ENCODE assay signal across 12 cellular contexts in genomic region chr11:86255896-86256295, GRCh38. TPM values are rescaled to one million over a fixed set of nuclear protein-coding genes. Genes with fewer than 3 reads are reported as not detected.
DNase-seq lines count a peak whose midpoint lies in the region; ATAC-seq and TF ChIP-seq lines count a peak whose summit lies in the region.
"Had no signal": no experiment of that assay in that cellular context is flagged by ENCODE, and none has a peak within 500 bp of the region (broad histone marks: within the 10 kb centered on the region; RNA-seq: fewer than 3 reads in every experiment).

No MANE protein-coding gene starts in this region.

- ATAC-seq in GM18909 (IDR thresholded peaks at IDR 0.05; ENCODE audit: poor library complexity, unreplicated experiment), result peak; percentile 85
- peak; percentile 83 for ATAC-seq in GM21786 (IDR thresholded peaks at IDR 0.05; ENCODE audit: unreplicated experiment)
- peak; percentile 85 for ATAC-seq in HG03342 (IDR thresholded peaks at IDR 0.05; ENCODE audit: unreplicated experiment)
- ATAC-seq: gastroesophageal sphincter had no signal

- CTCF ChIA-PET in GM10248 (lab: Yijun Ruan, JAX), result interaction anchor here (1.5 kb wide), 1 partner anchor 10 kb away, joined by 4 read pairs; no protein-coding TSS in a partner anchor

- DNase-seq in GM10248 (ENCODE audit: extremely low spot score) (peak; percentile 34), DMS153 (lab: John Stamatoyannopoulos, UW) (no peak), GM19238 (ENCODE audit: insufficient read length, low spot score) (no peak), SHP77 (lab: John Stamatoyannopoulos, UW) (no peak), chondrocyte (ENCODE audit: low spot score) (no peak)
- DNase-seq: AML-193 had no signal

- peaks cover 7% of the 10 kb centered on the region for H3K4me1 Mint-ChIP-seq in chondrocyte (ENCODE audit: low read depth)

- POLR2A ChIA-PET in GM10248 (lab: Yijun Ruan, JAX), result interaction anchor here (1.0 kb wide), 1 partner anchor 11 kb away, joined by 3 read pairs; the partner anchor contains the start of gene EED

- H3K4me3 Mint-ChIP-seq in chondrocyte (ENCODE audit: unreplicated experiment), result no peak overlapping the region
- H3K4me3 Mint-ChIP-seq: activated naive CD4-positive, alpha-beta T cell treated with anti-CD3 and anti-CD28 coated beads, Interleukin-2, amount 50 U/mL, for 24 hours had no signal

- H3K27me3 Mint-ChIP-seq in chondrocyte (ENCODE audit: low read depth), result no peaks in the 10 kb centered on the region
- H3K27me3 Mint-ChIP-seq: activated naive CD4-positive, alpha-beta T cell treated with anti-CD3 and anti-CD28 coated beads, Interleukin-2, amount 50 U/mL, for 24 hours; progenitor cell of endocrine pancreas had no signal

- peaks cover 2% of the 10 kb centered on the region for H3K36me3 Mint-ChIP-seq in chondrocyte (ENCODE audit: low read depth)

- TF ChIP-seq CTCF in GM10248 (IDR thresholded peaks at IDR 0.05; ENCODE audit: control extremely low read depth, extremely low read depth, low read depth, missing control alignments) (no peak), chondrocyte (IDR thresholded peaks at IDR 0.05) (no peak)

- H3K9me3 Mint-ChIP-seq in chondrocyte (ENCODE audit: low read depth), result no peaks in the 10 kb centered on the region
- H3K9me3 Mint-ChIP-seq: activated naive CD4-positive, alpha-beta T cell treated with anti-CD3 and anti-CD28 coated beads, Interleukin-2, amount 50 U/mL, for 24 hours had no signal

- H3K27ac Mint-ChIP-seq in chondrocyte (ENCODE audit: unreplicated experiment), result no peak overlapping the region
- H3K27ac Mint-ChIP-seq: activated naive CD4-positive, alpha-beta T cell treated with anti-CD3 and anti-CD28 coated beads, Interleukin-2, amount 50 U/mL, for 24 hours; progenitor cell of endocrine pancreas had no signal

RNA-seq across cellular contexts. Expression of gene EED, which starts 11.3 kb away (rescaled TPM):
- total RNA-seq in chondrocyte, result 13.8 to 22.8 TPM (median 14.1 TPM) in 3 replicates

RNA-seq across cellular contexts. Expression of gene HIKESHI, which starts 46.1 kb away (rescaled TPM):
- total RNA-seq in chondrocyte, result 32.1 to 39.4 TPM (median 34.5 TPM) in 3 replicates
